Comparison of ENCODE assay signal across 9 cellular contexts in the genomic region with DNA sequence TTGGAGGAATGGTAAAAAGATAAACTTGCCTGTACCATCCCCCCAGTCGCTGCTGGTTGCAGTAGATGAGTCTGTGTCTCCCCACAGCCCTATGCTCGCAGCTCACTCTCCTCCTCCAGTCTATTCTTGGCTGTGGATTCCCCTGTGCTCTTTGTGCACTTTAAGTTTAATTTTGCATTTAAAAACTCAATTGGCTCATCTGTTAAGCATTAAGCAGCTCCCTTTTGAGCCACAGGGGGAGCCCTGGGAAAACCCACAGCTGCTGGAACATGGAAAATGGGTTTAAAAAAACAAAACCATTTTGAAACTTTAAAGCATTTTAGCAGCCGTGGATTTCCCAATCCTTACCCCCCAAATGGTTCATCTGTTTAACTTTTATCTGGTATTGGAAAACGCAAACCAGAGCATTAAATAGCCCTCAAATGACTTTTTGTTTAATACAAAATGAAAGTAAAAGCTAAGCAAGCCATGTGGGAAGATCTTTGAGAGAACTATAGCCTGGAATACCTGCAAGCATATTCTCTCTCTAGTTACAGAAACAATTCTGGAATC.
A peak's percentile ranks its signal among the peaks of the same experiment; 100 is the strongest.
DNase-seq lines count a peak whose midpoint lies in the region; ATAC-seq and TF ChIP-seq lines count a peak whose summit lies in the region.
"Had no signal": no experiment of that assay in that cellular context is flagged by ENCODE, and none has a peak within 500 bp of the region (broad histone marks: within the 10 kb centered on the region; RNA-seq: fewer than 3 reads in every experiment).

No MANE protein-coding gene starts in this region.

- no peak overlapping the region for H3K27ac ChIP-seq in RWPE1

- H3K27ac Mint-ChIP-seq in osteocyte (ENCODE audit: unreplicated experiment), result peak overlapping the region; percentile 93
- H3K27ac Mint-ChIP-seq in effector memory CD8-positive, alpha-beta T cell, result no peak overlapping the region
- H3K27ac Mint-ChIP-seq: activated naive CD8-positive, alpha-beta T cell treated with anti-CD3 and anti-CD28 coated beads, Interleukin-2, amount 10 ng/mL, durations not matched to agents 7 days and 5 days had no signal

- ATAC-seq in HG03045 (IDR thresholded peaks at IDR 0.05; ENCODE audit: unreplicated experiment), result peak; percentile 47
- ATAC-seq in effector memory CD8-positive, alpha-beta T cell (replicated peaks), result no peak

- CTCF ChIA-PET in RWPE1 (lab: Yijun Ruan, JAX), result interaction anchor here (0.6 to 0.8 kb wide), 3 partner anchors 9 to 392 kb away, joined by 3 to 4 read pairs (median 3); no protein-coding TSS in a partner anchor

- H3K9me3 Mint-ChIP-seq in osteocyte (ENCODE audit: unreplicated experiment), result no peaks in the 10 kb centered on the region
- H3K9me3 Mint-ChIP-seq in effector memory CD8-positive, alpha-beta T cell, result peaks cover 3 to 27% of the 10 kb centered on the region in 2 donors

- peaks cover 35% of the 10 kb centered on the region for H3K4me1 Mint-ChIP-seq in osteocyte (ENCODE audit: unreplicated experiment)
- no peaks in the 10 kb centered on the region for H3K4me1 Mint-ChIP-seq in effector memory CD8-positive, alpha-beta T cell (ENCODE audit: low read depth in 2 of 2)
- H3K4me1 Mint-ChIP-seq: activated naive CD8-positive, alpha-beta T cell treated with anti-CD3 and anti-CD28 coated beads, Interleukin-2, amount 10 ng/mL, durations not matched to agents 7 days and 5 days had no signal

- peak; percentile 60 for DNase-seq in NCI-H1436 (lab: John Stamatoyannopoulos, UW)
- no peak for DNase-seq in NCI-H1436 treated with DMSO at 0.1 percent for 48 hours (lab: John Stamatoyannopoulos, UW)
- peak; percentile 48 for DNase-seq in RWPE1 (ENCODE audit: low spot score)
- DNase-seq in fibroblast of pulmonary artery (ENCODE audit: low read depth), result peak; percentile 91
- DNase-seq in osteocyte (ENCODE audit: extremely low spot score, unreplicated experiment), result no peak
- DNase-seq in activated naive CD4-positive, alpha-beta T cell treated with Interleukin-2 at 50 U/mL for 16 hours, result no peak
- DNase-seq in effector memory CD8-positive, alpha-beta T cell, result no peak
- DNase-seq: activated naive CD8-positive, alpha-beta T cell treated with anti-CD3 and anti-CD28 coated beads, Interleukin-2, amount 10 ng/mL, durations not matched to agents 7 days and 5 days had no signal

- no peaks in the 10 kb centered on the region for H3K27me3 Mint-ChIP-seq in osteocyte (ENCODE audit: unreplicated experiment)
- H3K27me3 Mint-ChIP-seq in effector memory CD8-positive, alpha-beta T cell, result no peaks in the 10 kb centered on the region
- H3K27me3 Mint-ChIP-seq: activated naive CD8-positive, alpha-beta T cell treated with anti-CD3 and anti-CD28 coated beads, Interleukin-2, amount 10 ng/mL, durations not matched to agents 7 days and 5 days had no signal

- TF ChIP-seq CTCF in RWPE1 (conservative IDR thresholded peaks at IDR 0.05; ENCODE audit: low read depth) (peak; percentile 63), fibroblast of pulmonary artery (IDR thresholded peaks at IDR 0.05; ENCODE audit: low read length, missing control alignments) (peak; percentile 89), osteocyte (IDR thresholded peaks at IDR 0.05) (peak; percentile 81)

- H3K4me3 Mint-ChIP-seq in osteocyte (ENCODE audit: unreplicated experiment), result peak overlapping the region; percentile 61
- H3K4me3 Mint-ChIP-seq in effector memory CD8-positive, alpha-beta T cell, result no peak overlapping the region
- H3K4me3 Mint-ChIP-seq: activated naive CD8-positive, alpha-beta T cell treated with anti-CD3 and anti-CD28 coated beads, Interleukin-2, amount 10 ng/mL, durations not matched to agents 7 days and 5 days had no signal

- H3K4me3 ChIP-seq in fibroblast of pulmonary artery (replicated peaks; ENCODE audit: low read depth, low read length), result peak overlapping the region; percentile 33

- POLR2A ChIA-PET in RWPE1 (lab: Yijun Ruan, JAX; ENCODE audit: low non-redundant PET), result no interaction called here

- H3K36me3 Mint-ChIP-seq in osteocyte (ENCODE audit: unreplicated experiment), result no peaks in the 10 kb centered on the region
- no peaks in the 10 kb centered on the region for H3K36me3 Mint-ChIP-seq in effector memory CD8-positive, alpha-beta T cell (ENCODE audit: insufficient read depth)
- H3K36me3 Mint-ChIP-seq: activated naive CD8-positive, alpha-beta T cell treated with anti-CD3 and anti-CD28 coated beads, Interleukin-2, amount 10 ng/mL, durations not matched to agents 7 days and 5 days had no signal

Comparison
In these comparisons a context has a peak if more than half of its experiments do, and no peak if none do; other contexts are left out.
1. DNase-seq: peak in NCI-H1436 (single experiment), RWPE1 (single experiment) and fibroblast of pulmonary artery (single experiment); none in NCI-H1436 treated with DMSO at 0.1 percent for 48 hours (single experiment), osteocyte (single experiment), activated naive CD4-positive, alpha-beta T cell treated with Interleukin-2 at 50 U/mL for 16 hours (single experiment) and effector memory CD8-positive, alpha-beta T cell (0 of 3).
2. Peak in every context shown above with its lines, with median percentiles within 50 percentile points of each other: CTCF ChIP-seq.